Comparison of ENCODE assay signal across 8 cellular contexts in the genomic region with DNA sequence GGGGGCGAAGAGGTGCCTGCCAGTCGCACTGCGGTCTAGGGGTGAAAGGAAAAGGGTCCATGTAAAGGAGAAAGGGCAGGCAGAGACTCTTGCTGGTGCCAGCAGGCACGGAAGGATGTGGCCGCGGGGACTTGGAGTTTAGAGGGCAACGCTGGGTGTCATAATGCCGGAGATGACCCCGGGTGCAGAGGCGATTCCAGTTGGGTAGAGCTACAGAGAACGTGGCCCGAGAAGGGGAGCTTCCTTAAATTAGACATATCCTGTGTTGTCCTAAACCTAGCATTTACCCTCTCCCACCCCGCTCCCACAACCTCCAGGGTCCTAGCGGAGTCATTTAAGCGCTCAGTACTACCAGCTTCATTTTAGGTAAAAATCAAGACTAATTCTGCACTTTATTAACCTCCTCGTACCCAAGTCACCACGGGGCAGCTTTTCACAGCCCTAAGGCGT.
DNase-seq lines count a peak whose midpoint lies in the region; ATAC-seq and TF ChIP-seq lines count a peak whose summit lies in the region.

No MANE protein-coding gene starts in this region.

- no peak for ATAC-seq in activated naive CD8-positive, alpha-beta T cell treated with anti-CD3 and anti-CD28 coated beads, Interleukin-2, amount 50 U/mL, for 24 hours
- no peak for ATAC-seq in GM19463 (IDR thresholded peaks at IDR 0.05; ENCODE audit: unreplicated experiment)
- ATAC-seq in esophagus mucosa = no peak

- H3K9me3 ChIP-seq in BE2C = no peaks in the 10 kb centered on the region
- H3K9me3 ChIP-seq in mucosa of rectum (ENCODE audit: control insufficient read depth in 2 of 2, low read length in 2 of 2) = no peaks in the 10 kb centered on the region

- H3K36me3 ChIP-seq in BE2C (no peaks in the 10 kb centered on the region), mucosa of rectum (ENCODE audit: control insufficient read depth in 2 of 2, insufficient read depth in 2 of 2, low read length in 2 of 2) (no peaks in the 10 kb centered on the region)

- H3K4me1 ChIP-seq in BE2C (no peaks in the 10 kb centered on the region), mucosa of rectum (ENCODE audit: control insufficient read depth in 2 of 2, insufficient read depth in 2 of 2, low read length in 2 of 2) (peaks cover 10 to 18% of the 10 kb centered on the region in 2 donors)

- peak overlapping the region; percentile 46; the same call in 1 of the 2 replicates for H3K27ac Mint-ChIP-seq in HFFc6
- H3K27ac Mint-ChIP-seq in activated naive CD8-positive, alpha-beta T cell treated with anti-CD3 and anti-CD28 coated beads, Interleukin-2, amount 50 U/mL, for 24 hours = no peak overlapping the region

- peaks cover 31% of the 10 kb centered on the region for H3K27me3 Mint-ChIP-seq in HFFc6 (ENCODE audit: insufficient read depth)
- peaks cover 84% of the 10 kb centered on the region for H3K27me3 Mint-ChIP-seq in activated naive CD8-positive, alpha-beta T cell treated with anti-CD3 and anti-CD28 coated beads, Interleukin-2, amount 50 U/mL, for 24 hours

- H3K9me3 Mint-ChIP-seq in HFFc6 = peaks cover 4% of the 10 kb centered on the region
- H3K9me3 Mint-ChIP-seq in activated naive CD8-positive, alpha-beta T cell treated with anti-CD3 and anti-CD28 coated beads, Interleukin-2, amount 50 U/mL, for 24 hours = peaks cover 17% of the 10 kb centered on the region

- H3K27me3 ChIP-seq in BE2C (peaks cover 8% of the 10 kb centered on the region), mucosa of rectum (ENCODE audit: control insufficient read depth in 2 of 2, insufficient read depth in 2 of 2, low read length in 2 of 2) (peaks cover 64 to 69% of the 10 kb centered on the region in 2 donors)

- H3K27ac ChIP-seq in mucosa of rectum (ENCODE audit: low read depth in 2 of 2, low read length in 2 of 2) = no peak overlapping the region

- TF ChIP-seq CTCF in BE2C (IDR thresholded peaks at IDR 0.05; ENCODE audit: low read depth, low read length) (no peak), HFFc6 (IDR thresholded peaks at IDR 0.05) (no peak)

- H3K4me1 Mint-ChIP-seq in HFFc6 (ENCODE audit: low read depth) = peaks cover 54% of the 10 kb centered on the region
- peaks cover 40% of the 10 kb centered on the region for H3K4me1 Mint-ChIP-seq in activated naive CD8-positive, alpha-beta T cell treated with anti-CD3 and anti-CD28 coated beads, Interleukin-2, amount 50 U/mL, for 24 hours

- peak overlapping the region; percentile 90 for H3K4me3 Mint-ChIP-seq in HFFc6
- H3K4me3 Mint-ChIP-seq in activated naive CD8-positive, alpha-beta T cell treated with anti-CD3 and anti-CD28 coated beads, Interleukin-2, amount 50 U/mL, for 24 hours = peak overlapping the region; percentile 72

- H3K9ac ChIP-seq in mucosa of rectum (ENCODE audit: low read depth in 1 of 2, low read length in 2 of 2) = no peak overlapping the region

- DNase-seq in BE2C = no peak
- DNase-seq in HFFc6 = no peak
- DNase-seq in activated naive CD8-positive, alpha-beta T cell treated with anti-CD3 and anti-CD28 coated beads, Interleukin-2, amount 50 U/mL, for 24 hours = peak; percentile 10
- no peak for DNase-seq in NCI-H1092 treated with DMSO at 0.1 percent for 48 hours (lab: John Stamatoyannopoulos, UW)
- no peak for DNase-seq in COLO668 (lab: John Stamatoyannopoulos, UW; ENCODE audit: unreplicated experiment)

- H3K36me3 Mint-ChIP-seq in HFFc6 (ENCODE audit: low read depth) = peaks cover 8% of the 10 kb centered on the region; the same call in 1 of the 2 replicates
- H3K36me3 Mint-ChIP-seq in activated naive CD8-positive, alpha-beta T cell treated with anti-CD3 and anti-CD28 coated beads, Interleukin-2, amount 50 U/mL, for 24 hours (ENCODE audit: low read depth) = no peaks in the 10 kb centered on the region

- peak overlapping the region; percentile 59 for H3K4me3 ChIP-seq in BE2C (ENCODE audit: low read depth, low read length)
- peak overlapping the region; percentile 24 to 59 for H3K4me3 ChIP-seq in mucosa of rectum (ENCODE audit: low read length in 2 of 2)
